ENCODE assay signal across 2 cellular contexts in the genomic region with DNA sequence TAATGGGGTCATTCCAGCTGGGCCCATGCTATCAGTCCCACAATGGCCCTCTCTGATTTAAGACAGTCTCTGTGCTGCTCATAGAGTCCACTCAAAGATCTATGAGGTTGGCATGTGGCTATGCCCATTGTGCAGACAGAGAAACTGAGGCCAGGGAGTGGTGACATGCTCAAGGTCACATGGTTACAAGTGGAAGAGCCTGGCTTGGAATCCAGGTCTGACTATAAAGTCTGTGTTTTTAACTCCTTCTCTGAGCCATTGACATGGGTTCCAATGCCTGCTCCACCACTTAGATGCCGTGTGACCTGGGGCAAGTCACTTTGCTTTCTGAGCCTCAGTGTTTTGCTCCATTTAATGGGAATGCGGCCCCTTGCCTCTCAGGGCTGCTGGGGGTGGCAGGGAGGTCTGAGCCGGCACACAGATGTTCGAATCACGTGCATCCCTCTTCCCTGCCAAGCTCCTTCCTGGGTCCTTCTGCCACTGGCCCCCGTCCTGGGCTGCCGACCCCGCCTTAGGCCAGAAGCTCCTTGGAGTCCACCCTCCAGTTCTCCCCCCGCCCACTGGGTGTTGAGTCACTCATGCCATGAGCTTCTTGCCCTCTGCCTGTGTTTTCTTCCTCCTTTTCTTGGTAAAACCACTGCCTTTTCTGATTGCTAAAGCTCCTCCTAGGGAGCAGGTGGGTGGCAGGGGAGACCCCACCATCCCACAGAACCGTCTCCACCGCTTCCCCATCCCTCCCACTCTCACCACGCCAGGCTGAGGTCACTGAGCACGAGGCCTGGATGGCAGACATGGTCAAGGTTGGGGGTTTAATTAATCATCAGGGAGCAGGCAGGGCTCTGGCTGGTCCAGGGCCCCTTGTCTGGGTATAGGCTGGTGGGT.
TF ChIP-seq lines count a peak whose summit lies in the region.

No MANE protein-coding gene starts in this region.

TF ChIP-seq in SK-N-SH, 30 proteins besides CTCF, POLR2A, EP300 and RAD21 (continued from another document):
- TF ChIP-seq, protein P1, sequence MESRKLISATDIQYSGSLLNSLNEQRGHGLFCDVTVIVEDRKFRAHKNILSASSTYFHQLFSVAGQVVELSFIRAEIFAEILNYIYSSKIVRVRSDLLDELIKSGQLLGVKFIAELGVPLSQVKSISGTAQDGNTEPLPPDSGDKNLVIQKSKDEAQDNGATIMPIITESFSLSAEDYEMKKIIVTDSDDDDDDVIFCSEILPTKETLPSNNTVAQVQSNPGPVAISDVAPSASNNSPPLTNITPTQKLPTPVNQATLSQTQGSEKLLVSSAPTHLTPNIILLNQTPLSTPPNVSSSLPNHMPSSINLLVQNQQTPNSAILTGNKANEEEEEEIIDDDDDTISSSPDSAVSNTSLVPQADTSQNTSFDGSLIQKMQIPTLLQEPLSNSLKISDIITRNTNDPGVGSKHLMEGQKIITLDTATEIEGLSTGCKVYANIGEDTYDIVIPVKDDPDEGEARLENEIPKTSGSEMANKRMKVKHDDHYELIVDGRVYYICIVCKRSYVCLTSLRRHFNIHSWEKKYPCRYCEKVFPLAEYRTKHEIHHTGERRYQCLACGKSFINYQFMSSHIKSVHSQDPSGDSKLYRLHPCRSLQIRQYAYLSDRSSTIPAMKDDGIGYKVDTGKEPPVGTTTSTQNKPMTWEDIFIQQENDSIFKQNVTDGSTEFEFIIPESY (IDR thresholded peaks at IDR 0.05; ENCODE audit: borderline replicate concordance, low read depth) = no peak
- TF ChIP-seq SIN3A (IDR thresholded peaks at IDR 0.05; ENCODE audit: borderline replicate concordance, low read depth, low read length) = no peak
- TF ChIP-seq, protein P2, sequence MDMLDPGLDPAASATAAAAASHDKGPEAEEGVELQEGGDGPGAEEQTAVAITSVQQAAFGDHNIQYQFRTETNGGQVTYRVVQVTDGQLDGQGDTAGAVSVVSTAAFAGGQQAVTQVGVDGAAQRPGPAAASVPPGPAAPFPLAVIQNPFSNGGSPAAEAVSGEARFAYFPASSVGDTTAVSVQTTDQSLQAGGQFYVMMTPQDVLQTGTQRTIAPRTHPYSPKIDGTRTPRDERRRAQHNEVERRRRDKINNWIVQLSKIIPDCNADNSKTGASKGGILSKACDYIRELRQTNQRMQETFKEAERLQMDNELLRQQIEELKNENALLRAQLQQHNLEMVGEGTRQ (IDR thresholded peaks at IDR 0.05; ENCODE audit: borderline replicate concordance, low read depth, low read length) = no peak
- no peak for TF ChIP-seq NFIC (IDR thresholded peaks at IDR 0.05; ENCODE audit: borderline replicate concordance)
- no peak for TF ChIP-seq TAF1 (IDR thresholded peaks at IDR 0.05; ENCODE audit: borderline replicate concordance, low read depth, low read length)
- TF ChIP-seq, protein P3, sequence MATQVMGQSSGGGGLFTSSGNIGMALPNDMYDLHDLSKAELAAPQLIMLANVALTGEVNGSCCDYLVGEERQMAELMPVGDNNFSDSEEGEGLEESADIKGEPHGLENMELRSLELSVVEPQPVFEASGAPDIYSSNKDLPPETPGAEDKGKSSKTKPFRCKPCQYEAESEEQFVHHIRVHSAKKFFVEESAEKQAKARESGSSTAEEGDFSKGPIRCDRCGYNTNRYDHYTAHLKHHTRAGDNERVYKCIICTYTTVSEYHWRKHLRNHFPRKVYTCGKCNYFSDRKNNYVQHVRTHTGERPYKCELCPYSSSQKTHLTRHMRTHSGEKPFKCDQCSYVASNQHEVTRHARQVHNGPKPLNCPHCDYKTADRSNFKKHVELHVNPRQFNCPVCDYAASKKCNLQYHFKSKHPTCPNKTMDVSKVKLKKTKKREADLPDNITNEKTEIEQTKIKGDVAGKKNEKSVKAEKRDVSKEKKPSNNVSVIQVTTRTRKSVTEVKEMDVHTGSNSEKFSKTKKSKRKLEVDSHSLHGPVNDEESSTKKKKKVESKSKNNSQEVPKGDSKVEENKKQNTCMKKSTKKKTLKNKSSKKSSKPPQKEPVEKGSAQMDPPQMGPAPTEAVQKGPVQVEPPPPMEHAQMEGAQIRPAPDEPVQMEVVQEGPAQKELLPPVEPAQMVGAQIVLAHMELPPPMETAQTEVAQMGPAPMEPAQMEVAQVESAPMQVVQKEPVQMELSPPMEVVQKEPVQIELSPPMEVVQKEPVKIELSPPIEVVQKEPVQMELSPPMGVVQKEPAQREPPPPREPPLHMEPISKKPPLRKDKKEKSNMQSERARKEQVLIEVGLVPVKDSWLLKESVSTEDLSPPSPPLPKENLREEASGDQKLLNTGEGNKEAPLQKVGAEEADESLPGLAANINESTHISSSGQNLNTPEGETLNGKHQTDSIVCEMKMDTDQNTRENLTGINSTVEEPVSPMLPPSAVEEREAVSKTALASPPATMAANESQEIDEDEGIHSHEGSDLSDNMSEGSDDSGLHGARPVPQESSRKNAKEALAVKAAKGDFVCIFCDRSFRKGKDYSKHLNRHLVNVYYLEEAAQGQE (IDR thresholded peaks at IDR 0.05; ENCODE audit: low read depth, low read length) = no peak
- no peak for TF ChIP-seq FOXM1 (IDR thresholded peaks at IDR 0.05; ENCODE audit: low read depth)
- TF ChIP-seq FOSL2 (IDR thresholded peaks at IDR 0.05; ENCODE audit: borderline replicate concordance, low read depth) = peak; percentile 32; the same call in 1 of the 2 replicates

TF ChIP-seq in SK-N-SH treated with all-trans-retinoic acid at 6 μM for 48 hours, 23 proteins besides CTCF, POLR2A, EP300 and RAD21 (continued from another document):
- TF ChIP-seq, protein P4, sequence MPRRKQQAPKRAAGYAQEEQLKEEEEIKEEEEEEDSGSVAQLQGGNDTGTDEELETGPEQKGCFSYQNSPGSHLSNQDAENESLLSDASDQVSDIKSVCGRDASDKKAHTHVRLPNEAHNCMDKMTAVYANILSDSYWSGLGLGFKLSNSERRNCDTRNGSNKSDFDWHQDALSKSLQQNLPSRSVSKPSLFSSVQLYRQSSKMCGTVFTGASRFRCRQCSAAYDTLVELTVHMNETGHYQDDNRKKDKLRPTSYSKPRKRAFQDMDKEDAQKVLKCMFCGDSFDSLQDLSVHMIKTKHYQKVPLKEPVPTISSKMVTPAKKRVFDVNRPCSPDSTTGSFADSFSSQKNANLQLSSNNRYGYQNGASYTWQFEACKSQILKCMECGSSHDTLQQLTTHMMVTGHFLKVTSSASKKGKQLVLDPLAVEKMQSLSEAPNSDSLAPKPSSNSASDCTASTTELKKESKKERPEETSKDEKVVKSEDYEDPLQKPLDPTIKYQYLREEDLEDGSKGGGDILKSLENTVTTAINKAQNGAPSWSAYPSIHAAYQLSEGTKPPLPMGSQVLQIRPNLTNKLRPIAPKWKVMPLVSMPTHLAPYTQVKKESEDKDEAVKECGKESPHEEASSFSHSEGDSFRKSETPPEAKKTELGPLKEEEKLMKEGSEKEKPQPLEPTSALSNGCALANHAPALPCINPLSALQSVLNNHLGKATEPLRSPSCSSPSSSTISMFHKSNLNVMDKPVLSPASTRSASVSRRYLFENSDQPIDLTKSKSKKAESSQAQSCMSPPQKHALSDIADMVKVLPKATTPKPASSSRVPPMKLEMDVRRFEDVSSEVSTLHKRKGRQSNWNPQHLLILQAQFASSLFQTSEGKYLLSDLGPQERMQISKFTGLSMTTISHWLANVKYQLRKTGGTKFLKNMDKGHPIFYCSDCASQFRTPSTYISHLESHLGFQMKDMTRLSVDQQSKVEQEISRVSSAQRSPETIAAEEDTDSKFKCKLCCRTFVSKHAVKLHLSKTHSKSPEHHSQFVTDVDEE (CRISPR knock-in tag; IDR thresholded peaks at IDR 0.05) = no peak
- TF ChIP-seq SNAI2 (CRISPR knock-in tag; IDR thresholded peaks at IDR 0.05) (no peak), ZNF70 (CRISPR knock-in tag; IDR thresholded peaks at IDR 0.05) (no peak), GLIS3 (CRISPR knock-in tag; IDR thresholded peaks at IDR 0.05) (no peak), ZFP3 (CRISPR knock-in tag; IDR thresholded peaks at IDR 0.05) (no peak), ISL1 (CRISPR knock-in tag; IDR thresholded peaks at IDR 0.05) (no peak), RARB (CRISPR knock-in tag; IDR thresholded peaks at IDR 0.05) (no peak), CSDC2 (CRISPR knock-in tag; IDR thresholded peaks at IDR 0.05) (no peak), PPARA (CRISPR knock-in tag; IDR thresholded peaks at IDR 0.05; ENCODE audit: borderline replicate concordance) (no peak), ZNF8 (CRISPR knock-in tag; IDR thresholded peaks at IDR 0.05) (no peak), TCF4 (CRISPR knock-in tag; IDR thresholded peaks at IDR 0.05; ENCODE audit: borderline replicate concordance) (no peak)
- TF ChIP-seq, protein P5, sequence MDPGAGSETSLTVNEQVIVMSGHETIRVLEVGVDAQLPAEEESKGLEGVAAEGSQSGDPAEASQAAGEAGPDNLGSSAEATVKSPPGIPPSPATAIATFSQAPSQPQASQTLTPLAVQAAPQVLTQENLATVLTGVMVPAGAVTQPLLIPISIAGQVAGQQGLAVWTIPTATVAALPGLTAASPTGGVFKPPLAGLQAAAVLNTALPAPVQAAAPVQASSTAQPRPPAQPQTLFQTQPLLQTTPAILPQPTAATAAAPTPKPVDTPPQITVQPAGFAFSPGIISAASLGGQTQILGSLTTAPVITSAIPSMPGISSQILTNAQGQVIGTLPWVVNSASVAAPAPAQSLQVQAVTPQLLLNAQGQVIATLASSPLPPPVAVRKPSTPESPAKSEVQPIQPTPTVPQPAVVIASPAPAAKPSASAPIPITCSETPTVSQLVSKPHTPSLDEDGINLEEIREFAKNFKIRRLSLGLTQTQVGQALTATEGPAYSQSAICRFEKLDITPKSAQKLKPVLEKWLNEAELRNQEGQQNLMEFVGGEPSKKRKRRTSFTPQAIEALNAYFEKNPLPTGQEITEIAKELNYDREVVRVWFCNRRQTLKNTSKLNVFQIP (CRISPR knock-in tag; IDR thresholded peaks at IDR 0.05; ENCODE audit: borderline replicate concordance, low read depth) = no peak
- TF ChIP-seq, protein P6, sequence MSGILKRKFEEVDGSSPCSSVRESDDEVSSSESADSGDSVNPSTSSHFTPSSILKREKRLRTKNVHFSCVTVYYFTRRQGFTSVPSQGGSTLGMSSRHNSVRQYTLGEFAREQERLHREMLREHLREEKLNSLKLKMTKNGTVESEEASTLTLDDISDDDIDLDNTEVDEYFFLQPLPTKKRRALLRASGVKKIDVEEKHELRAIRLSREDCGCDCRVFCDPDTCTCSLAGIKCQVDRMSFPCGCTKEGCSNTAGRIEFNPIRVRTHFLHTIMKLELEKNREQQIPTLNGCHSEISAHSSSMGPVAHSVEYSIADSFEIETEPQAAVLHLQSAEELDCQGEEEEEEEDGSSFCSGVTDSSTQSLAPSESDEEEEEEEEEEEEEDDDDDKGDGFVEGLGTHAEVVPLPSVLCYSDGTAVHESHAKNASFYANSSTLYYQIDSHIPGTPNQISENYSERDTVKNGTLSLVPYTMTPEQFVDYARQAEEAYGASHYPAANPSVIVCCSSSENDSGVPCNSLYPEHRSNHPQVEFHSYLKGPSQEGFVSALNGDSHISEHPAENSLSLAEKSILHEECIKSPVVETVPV (CRISPR knock-in tag; IDR thresholded peaks at IDR 0.05) = no peak
- TF ChIP-seq, protein P7, sequence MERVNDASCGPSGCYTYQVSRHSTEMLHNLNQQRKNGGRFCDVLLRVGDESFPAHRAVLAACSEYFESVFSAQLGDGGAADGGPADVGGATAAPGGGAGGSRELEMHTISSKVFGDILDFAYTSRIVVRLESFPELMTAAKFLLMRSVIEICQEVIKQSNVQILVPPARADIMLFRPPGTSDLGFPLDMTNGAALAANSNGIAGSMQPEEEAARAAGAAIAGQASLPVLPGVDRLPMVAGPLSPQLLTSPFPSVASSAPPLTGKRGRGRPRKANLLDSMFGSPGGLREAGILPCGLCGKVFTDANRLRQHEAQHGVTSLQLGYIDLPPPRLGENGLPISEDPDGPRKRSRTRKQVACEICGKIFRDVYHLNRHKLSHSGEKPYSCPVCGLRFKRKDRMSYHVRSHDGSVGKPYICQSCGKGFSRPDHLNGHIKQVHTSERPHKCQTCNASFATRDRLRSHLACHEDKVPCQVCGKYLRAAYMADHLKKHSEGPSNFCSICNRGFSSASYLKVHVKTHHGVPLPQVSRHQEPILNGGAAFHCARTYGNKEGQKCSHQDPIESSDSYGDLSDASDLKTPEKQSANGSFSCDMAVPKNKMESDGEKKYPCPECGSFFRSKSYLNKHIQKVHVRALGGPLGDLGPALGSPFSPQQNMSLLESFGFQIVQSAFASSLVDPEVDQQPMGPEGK (CRISPR knock-in tag; IDR thresholded peaks at IDR 0.05; ENCODE audit: borderline replicate concordance) = no peak
